In the genomic region with DNA sequence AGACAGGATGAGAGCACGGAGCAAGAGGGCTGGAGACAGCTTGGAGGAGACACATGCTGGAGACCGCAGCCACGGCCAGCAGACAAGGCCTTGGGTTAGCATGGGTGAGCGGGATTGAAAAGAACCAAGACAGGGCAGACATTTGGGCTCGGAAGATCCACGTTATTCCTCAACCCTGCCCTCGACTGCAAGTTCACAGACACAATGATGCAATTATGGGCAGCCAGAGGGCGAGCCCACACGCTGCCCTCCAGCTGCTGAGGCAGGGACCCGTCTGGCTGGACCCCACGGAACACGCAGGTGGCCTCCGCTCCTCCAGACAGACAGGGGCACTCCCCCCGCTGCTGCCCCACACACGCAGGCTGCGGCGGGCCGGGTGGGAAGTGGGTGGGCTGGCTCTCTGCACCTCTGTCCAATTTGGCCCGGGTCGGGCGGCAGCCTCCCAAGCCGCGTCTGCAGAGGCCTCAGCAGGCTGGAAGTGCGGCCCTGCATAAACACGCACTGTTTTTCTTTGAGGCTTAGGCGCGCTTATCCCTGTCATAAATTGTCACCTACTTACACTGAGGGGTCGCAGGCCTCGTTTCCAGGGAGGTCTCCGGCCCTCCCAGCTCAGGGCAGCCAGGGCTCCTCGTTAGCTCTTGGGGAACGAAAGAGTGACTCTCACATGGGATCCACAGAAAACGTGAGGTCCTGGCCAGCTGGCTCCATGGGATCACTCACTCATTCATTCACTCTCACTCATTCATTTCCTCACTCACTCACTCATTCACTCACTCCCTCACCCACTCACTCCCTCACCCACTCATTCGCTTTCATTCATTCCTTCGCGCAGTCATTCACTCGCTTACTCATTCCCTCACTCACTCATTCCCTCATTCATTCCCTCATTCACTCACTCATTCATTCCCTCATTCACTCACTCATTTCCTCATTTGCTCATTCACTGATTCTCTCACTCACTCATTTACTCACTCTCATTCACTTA, we compare ENCODE assay signal across 1 cellular context.
TF ChIP-seq lines count a peak whose summit lies in the region.

No MANE protein-coding gene starts in this region.

TF ChIP-seq in WTC11, 78 proteins besides CTCF, POLR2A, EP300 and RAD21 (continued from another document):
- TF ChIP-seq, protein P1, sequence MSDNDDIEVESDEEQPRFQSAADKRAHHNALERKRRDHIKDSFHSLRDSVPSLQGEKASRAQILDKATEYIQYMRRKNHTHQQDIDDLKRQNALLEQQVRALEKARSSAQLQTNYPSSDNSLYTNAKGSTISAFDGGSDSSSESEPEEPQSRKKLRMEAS (CRISPR knock-in tag; IDR thresholded peaks at IDR 0.05): 0 out of 2 replicates have a peak, but pooled peaks have one; percentile 42
- TF ChIP-seq, protein P2, sequence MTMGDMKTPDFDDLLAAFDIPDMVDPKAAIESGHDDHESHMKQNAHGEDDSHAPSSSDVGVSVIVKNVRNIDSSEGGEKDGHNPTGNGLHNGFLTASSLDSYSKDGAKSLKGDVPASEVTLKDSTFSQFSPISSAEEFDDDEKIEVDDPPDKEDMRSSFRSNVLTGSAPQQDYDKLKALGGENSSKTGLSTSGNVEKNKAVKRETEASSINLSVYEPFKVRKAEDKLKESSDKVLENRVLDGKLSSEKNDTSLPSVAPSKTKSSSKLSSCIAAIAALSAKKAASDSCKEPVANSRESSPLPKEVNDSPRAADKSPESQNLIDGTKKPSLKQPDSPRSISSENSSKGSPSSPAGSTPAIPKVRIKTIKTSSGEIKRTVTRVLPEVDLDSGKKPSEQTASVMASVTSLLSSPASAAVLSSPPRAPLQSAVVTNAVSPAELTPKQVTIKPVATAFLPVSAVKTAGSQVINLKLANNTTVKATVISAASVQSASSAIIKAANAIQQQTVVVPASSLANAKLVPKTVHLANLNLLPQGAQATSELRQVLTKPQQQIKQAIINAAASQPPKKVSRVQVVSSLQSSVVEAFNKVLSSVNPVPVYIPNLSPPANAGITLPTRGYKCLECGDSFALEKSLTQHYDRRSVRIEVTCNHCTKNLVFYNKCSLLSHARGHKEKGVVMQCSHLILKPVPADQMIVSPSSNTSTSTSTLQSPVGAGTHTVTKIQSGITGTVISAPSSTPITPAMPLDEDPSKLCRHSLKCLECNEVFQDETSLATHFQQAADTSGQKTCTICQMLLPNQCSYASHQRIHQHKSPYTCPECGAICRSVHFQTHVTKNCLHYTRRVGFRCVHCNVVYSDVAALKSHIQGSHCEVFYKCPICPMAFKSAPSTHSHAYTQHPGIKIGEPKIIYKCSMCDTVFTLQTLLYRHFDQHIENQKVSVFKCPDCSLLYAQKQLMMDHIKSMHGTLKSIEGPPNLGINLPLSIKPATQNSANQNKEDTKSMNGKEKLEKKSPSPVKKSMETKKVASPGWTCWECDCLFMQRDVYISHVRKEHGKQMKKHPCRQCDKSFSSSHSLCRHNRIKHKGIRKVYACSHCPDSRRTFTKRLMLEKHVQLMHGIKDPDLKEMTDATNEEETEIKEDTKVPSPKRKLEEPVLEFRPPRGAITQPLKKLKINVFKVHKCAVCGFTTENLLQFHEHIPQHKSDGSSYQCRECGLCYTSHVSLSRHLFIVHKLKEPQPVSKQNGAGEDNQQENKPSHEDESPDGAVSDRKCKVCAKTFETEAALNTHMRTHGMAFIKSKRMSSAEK (CRISPR knock-in tag; IDR thresholded peaks at IDR 0.05; ENCODE audit: borderline replicate concordance): no peak
